ENCODE assay signal across 8 cellular contexts in genomic region chr3:9946112-9947024, GRCh38. TPM values are rescaled to one million over a fixed set of nuclear protein-coding genes. Genes with fewer than 3 reads are reported as not detected.
DNase-seq lines count a peak whose midpoint lies in the region; ATAC-seq and TF ChIP-seq lines count a peak whose summit lies in the region.

No MANE protein-coding gene starts in this region.

- 4 to 5% methylated on average over 90 of the region's 90 CpGs for WGBS in heart right ventricle, 2 donors
- WGBS in thymus: 68% methylated on average over 90 of the region's 90 CpGs

- DNase-seq in GM10266 (ENCODE audit: extremely low spot score) (no peak), T-helper 17 cell (peak; percentile 73 to 85 (median 81)), amniotic stem cell (lab: John Stamatoyannopoulos, UW) (peak; percentile 64), heart right ventricle (peak; percentile 81 to 89), pons (ENCODE audit: low spot score) (peak; percentile 74)

- intact Hi-C loops in heart right ventricle (cut with DNase I): loop anchor here in 1 of 10 donors (10.0 kb wide), 1 partner anchor 102 kb away; the partner anchor contains the start of gene RPUSD3

- H3K4me1 ChIP-seq in heart right ventricle (peaks cover 0 to 24% (median 17%) of the 10 kb centered on the region in 9 donors), thymus (ENCODE audit: control insufficient read depth, insufficient read depth, low read length) (no peaks in the 10 kb centered on the region)

- TF ChIP-seq EP300 in Ishikawa (IDR thresholded peaks at IDR 0.05; ENCODE audit: borderline replicate concordance): peak; percentile 32; the same call in 1 of the 2 replicates

- peak; percentile 71; the same call in 1 of the 2 replicates for TF ChIP-seq RAD21 in Ishikawa (IDR thresholded peaks at IDR 0.05; ENCODE audit: low read depth)

- peak overlapping the region; percentile 39 to 86 (median 64) for H3K4me3 ChIP-seq in heart right ventricle
- H3K4me3 ChIP-seq in thymus (ENCODE audit: low read length): peak overlapping the region; percentile 0

- H3K27ac Mint-ChIP-seq in T-helper 17 cell: peak overlapping the region; percentile 76

- no peaks in the 10 kb centered on the region for H3K36me3 Mint-ChIP-seq in T-helper 17 cell (ENCODE audit: low read depth)

- H3K27me3 ChIP-seq in heart right ventricle (peaks cover 0 to 3% (median 0%) of the 10 kb centered on the region in 7 donors), thymus (ENCODE audit: control insufficient read depth, insufficient read depth) (no peaks in the 10 kb centered on the region)

- H3K9me3 ChIP-seq in T-helper 17 cell (ENCODE audit: control insufficient read depth, low read length, poor library complexity, severe bottlenecking) (no peaks in the 10 kb centered on the region), heart right ventricle (no peaks in the 10 kb centered on the region), thymus (ENCODE audit: control insufficient read depth) (no peaks in the 10 kb centered on the region)

- no peaks in the 10 kb centered on the region for H3K27me3 Mint-ChIP-seq in T-helper 17 cell

- H3K4me3 Mint-ChIP-seq in T-helper 17 cell: peak overlapping the region; percentile 81

- ATAC-seq in T-helper 17 cell: peak; percentile 93
- peak; percentile 82 to 92 (median 88) for ATAC-seq in heart right ventricle
- no peak for ATAC-seq in HG02623 (IDR thresholded peaks at IDR 0.05; ENCODE audit: unreplicated experiment)

- TF ChIP-seq CTCF in GM10266 (IDR thresholded peaks at IDR 0.05; ENCODE audit: control insufficient read depth, insufficient read depth, low read depth, missing control alignments) (peak; percentile 31), heart right ventricle (IDR thresholded peaks at IDR 0.05) (peak; percentile 65 to 87 (median 75))

- H3K4me1 Mint-ChIP-seq in T-helper 17 cell: peaks cover 6% of the 10 kb centered on the region

- H3K27ac ChIP-seq in heart right ventricle (peak overlapping the region; percentile 29 to 88 (median 76)), thymus (ENCODE audit: low read depth) (no peak overlapping the region)

- H3K36me3 ChIP-seq in heart right ventricle: peaks cover 0 to 43% (median 0%) of the 10 kb centered on the region in 9 donors
- peaks cover 18% of the 10 kb centered on the region for H3K36me3 ChIP-seq in thymus (ENCODE audit: control insufficient read depth, insufficient read depth)

TF ChIP-seq in Ishikawa, 13 proteins besides CTCF, POLR2A, EP300 and RAD21:
- TF ChIP-seq CREB1 (IDR thresholded peaks at IDR 0.05; ENCODE audit: low read depth) (no peak), TAF1 (IDR thresholded peaks at IDR 0.05; ENCODE audit: low read depth) (peak; percentile 43), EGR1 (IDR thresholded peaks at IDR 0.05) (peak; percentile 12; the same call in 1 of the 2 replicates), MAX (IDR thresholded peaks at IDR 0.05) (peak; percentile 83), YY1 (IDR thresholded peaks at IDR 0.05; ENCODE audit: low read depth) (peak; percentile 75; the same call in 1 of the 2 replicates)

RNA-seq across cellular contexts. Expression of gene PRRT3, which starts 5.8 kb away (rescaled TPM):
- total RNA-seq in T-helper 17 cell: 1 to 10 TPM; 5.8 to 5.9 TPM
- 1 to 10 TPM in 6 of 10 donors, under 1 TPM in 4; 0.45 to 2.0 (median 1.4) TPM for total RNA-seq in heart right ventricle
- under 1 TPM; 0.54 to 0.95 TPM for polyA plus RNA-seq in heart right ventricle
- 1.6 TPM for polyA plus RNA-seq in thymus

RNA-seq across cellular contexts. Expression of gene CRELD1, which starts 12.7 kb away (rescaled TPM):
- total RNA-seq in T-helper 17 cell: 10 to 100 TPM; 15.5 to 20.0 TPM
- total RNA-seq in heart right ventricle: 10 to 100 TPM; 49.5 to 76.5 (median 65.4) TPM
- 10 to 100 TPM; 58.0 to 92.1 TPM for polyA plus RNA-seq in heart right ventricle
- polyA plus RNA-seq in thymus: 36.4 TPM

RNA-seq across cellular contexts. Expression of gene IL17RC, which starts 29.5 kb away (rescaled TPM):
- total RNA-seq in T-helper 17 cell (under 1 TPM; 0.47 to 0.92 TPM), heart right ventricle (10 to 100 TPM; 18.6 to 36.2 (median 27.9) TPM)
- polyA plus RNA-seq in heart right ventricle (10 to 100 TPM; 40.7 to 62.3 TPM), thymus (17.5 TPM)

RNA-seq across cellular contexts. Expression of gene EMC3, which starts 40.3 kb away (rescaled TPM):
- total RNA-seq in T-helper 17 cell (10 to 100 TPM; 41.8 to 60.6 TPM), heart right ventricle (100 to 1,000 TPM in 3 of 10 donors, 10 to 100 TPM in 7; 57.7 to 130 (median 77.0) TPM)
- polyA plus RNA-seq in heart right ventricle (100 to 1,000 TPM in 1 of 2 donors, 10 to 100 TPM in 1; 26.3 to 160 TPM), thymus (35.2 TPM)

RNA-seq across cellular contexts. Expression of gene IL17RE, which starts 43.7 kb away (rescaled TPM):
- total RNA-seq in T-helper 17 cell (10 to 100 TPM; 10.1 to 12.4 TPM), heart right ventricle (1 to 10 TPM in 4 of 10 donors, under 1 TPM in 6; 0.16 to 2.3 (median 0.92) TPM)
- polyA plus RNA-seq in heart right ventricle (1 to 10 TPM; 1.3 to 1.6 TPM), thymus (3.6 TPM)

Comparison
In these comparisons a context has a peak if more than half of its experiments do, and no peak if none do; other contexts are left out.
1. RNA of gene IL17RC, which starts 29.5 kb away (total RNA-seq): 18.6 to 36.2 TPM in heart right ventricle; 0.47 to 0.92 TPM in T-helper 17 cell; every median in the first group is over 10 times any median in the second.